Comparison of ENCODE assay signal across 9 cellular contexts in genomic region chr20:22453244-22454080, GRCh38.
DNase-seq lines count a peak whose midpoint lies in the region; ATAC-seq and TF ChIP-seq lines count a peak whose summit lies in the region.
"Had no signal": no experiment of that assay in that cellular context is flagged by ENCODE, and none has a peak within 500 bp of the region (broad histone marks: within the 10 kb centered on the region; RNA-seq: fewer than 3 reads in every experiment).

No MANE protein-coding gene starts in this region.

- H3K4me3 ChIP-seq in AG10803 (ENCODE audit: low read length) (no peak overlapping the region), left lung (no peak overlapping the region)
- H3K4me3 ChIP-seq in naive thymus-derived CD4-positive, alpha-beta T cell (ENCODE audit: low read length), result no peak overlapping the region

- TF ChIP-seq CTCF in AG10803 (conservative IDR thresholded peaks at IDR 0.05; ENCODE audit: low read length) (peak; percentile 74), left lung (IDR thresholded peaks at IDR 0.05) (peak; percentile 47 to 66)

- ATAC-seq in left lung, result peak; percentile 58
- no peak for ATAC-seq in naive thymus-derived CD4-positive, alpha-beta T cell

- intact Hi-C loops in left lung (cut with DNase I), result no loop called here
- intact Hi-C loops in naive thymus-derived CD4-positive, alpha-beta T cell (cut with micrococcal nuclease), result no loop called here

- CTCF ChIA-PET in naive thymus-derived CD4-positive, alpha-beta T cell (lab: Charles Lee), result no interaction called here

- H3K4me3 Mint-ChIP-seq in naive thymus-derived CD4-positive, alpha-beta T cell, result no peak overlapping the region

- DNase-seq in AG10803 (ENCODE audit: low read depth), result peak; percentile 12
- peak; percentile 66 for DNase-seq in HT-29 (ENCODE audit: low spot score)
- peak; percentile 4 for DNase-seq in amniotic epithelial cell (ENCODE audit: low read depth)
- no peak for DNase-seq in left lung
- no peak for DNase-seq in naive thymus-derived CD4-positive, alpha-beta T cell
- no peak for DNase-seq in GM19238 (ENCODE audit: insufficient read length, low spot score)
- DNase-seq in HuH-7 (ENCODE audit: low spot score), result no peak
- no peak for DNase-seq in erythroblast (lab: John Stamatoyannopoulos, UW)
- DNase-seq: activated CD4-positive, alpha-beta T cell treated with anti-CD3 and anti-CD28 coated beads, Interleukin-2, amount 50 U/mL, for 48 hours had no signal

- peaks cover 0 to 6% (median 0%) of the 10 kb centered on the region in 11 donors for H3K9me3 Mint-ChIP-seq in naive thymus-derived CD4-positive, alpha-beta T cell

- TF ChIP-seq POLR2A in erythroblast (IDR thresholded peaks at IDR 0.05; ENCODE audit: low read length), result no peak

- H3K4me1 ChIP-seq in left lung, result peaks cover 4 to 15% of the 10 kb centered on the region in 2 donors
- H3K4me1 ChIP-seq in naive thymus-derived CD4-positive, alpha-beta T cell (ENCODE audit: control insufficient read depth in 2 of 2, insufficient read depth in 2 of 2, low read length in 2 of 2), result no peaks in the 10 kb centered on the region

- POLR2A ChIA-PET in naive thymus-derived CD4-positive, alpha-beta T cell (lab: Charles Lee), result no interaction called here

- H3K27ac Mint-ChIP-seq in naive thymus-derived CD4-positive, alpha-beta T cell, result no peak overlapping the region

- H3K27me3 ChIP-seq in left lung, result peaks cover 0 to 4% of the 10 kb centered on the region in 2 donors
- no peaks in the 10 kb centered on the region for H3K27me3 ChIP-seq in naive thymus-derived CD4-positive, alpha-beta T cell (ENCODE audit: control insufficient read depth in 2 of 2, insufficient read depth in 2 of 2, low read length in 2 of 2)

- H3K36me3 ChIP-seq in left lung, result no peaks in the 10 kb centered on the region
- no peaks in the 10 kb centered on the region for H3K36me3 ChIP-seq in naive thymus-derived CD4-positive, alpha-beta T cell (ENCODE audit: control insufficient read depth in 2 of 3, insufficient read depth in 3 of 3, low read length in 3 of 3)

- H3K4me1 Mint-ChIP-seq in naive thymus-derived CD4-positive, alpha-beta T cell, result no peaks in the 10 kb centered on the region

- H3K27me3 Mint-ChIP-seq in naive thymus-derived CD4-positive, alpha-beta T cell, result peaks cover 0 to 5% (median 3%) of the 10 kb centered on the region in 5 donors

- H3K36me3 Mint-ChIP-seq in naive thymus-derived CD4-positive, alpha-beta T cell, result no peaks in the 10 kb centered on the region

- no peak overlapping the region for H3K27ac ChIP-seq in left lung
- no peak overlapping the region for H3K27ac ChIP-seq in naive thymus-derived CD4-positive, alpha-beta T cell (ENCODE audit: low read depth, low read length)

- H3K9me3 ChIP-seq in left lung, result no peaks in the 10 kb centered on the region
- H3K9me3 ChIP-seq in naive thymus-derived CD4-positive, alpha-beta T cell (ENCODE audit: control insufficient read depth in 2 of 3, low read length in 3 of 3), result no peaks in the 10 kb centered on the region

Comparison
In these comparisons a context has a peak if more than half of its experiments do, and no peak if none do; other contexts are left out.
1. DNase-seq: peak in AG10803 (single experiment), HT-29 (single experiment) and amniotic epithelial cell (single experiment); none in left lung (0 of 2), naive thymus-derived CD4-positive, alpha-beta T cell (0 of 9), GM19238 (single experiment), HuH-7 (single experiment) and erythroblast (0 of 2).